Comparison of ENCODE assay signal across 17 cellular contexts in genomic region chr4:1321486-1321885, GRCh38. TPM values are rescaled to one million over a fixed set of nuclear protein-coding genes. Genes with fewer than 3 reads are reported as not detected.
A peak's percentile ranks its signal among the peaks of the same experiment; 100 is the strongest.
DNase-seq lines count a peak whose midpoint lies in the region; ATAC-seq and TF ChIP-seq lines count a peak whose summit lies in the region.
"Had no signal": no experiment of that assay in that cellular context is flagged by ENCODE, and none has a peak within 500 bp of the region (broad histone marks: within the 10 kb centered on the region; RNA-seq: fewer than 3 reads in every experiment).

No MANE protein-coding gene starts in this region.

- H3K27ac ChIP-seq in neuronal stem cell (replicated peaks; ENCODE audit: low read length) = no peak overlapping the region
- H3K27ac ChIP-seq: PC-9, SJSA1 had no signal

- DNase-seq in activated naive CD4-positive, alpha-beta T cell treated with anti-CD3 and anti-CD28 coated beads for 36 hours = no peak
- DNase-seq in activated naive CD4-positive, alpha-beta T cell (lab: John Stamatoyannopoulos, UW) = no peak
- peak; percentile 55 for DNase-seq in H7
- DNase-seq in chondrocyte (ENCODE audit: low spot score) = peak; percentile 85
- DNase-seq in neuronal stem cell (ENCODE audit: low spot score) = no peak
- no peak for DNase-seq in sciatic nerve (ENCODE audit: low spot score)
- no peak for DNase-seq in NCI-H524 (lab: John Stamatoyannopoulos, UW)
- no peak for DNase-seq in AG08396 (ENCODE audit: low spot score)
- DNase-seq: 8988T; AML-193; CD8-positive, alpha-beta T cell; DMS153; MG63; NCI-H1417 treated with DMSO at 0.1 percent for 48 hours; NCI-H187; PC-9 had no signal

- H3K9ac ChIP-seq in neuronal stem cell (ENCODE audit: low read depth, low read length, poor library complexity) = peak overlapping the region; percentile 7

- H3K4me1 ChIP-seq in neuronal stem cell (ENCODE audit: control insufficient read depth in 2 of 2, insufficient read depth in 1 of 2, low read depth in 1 of 2, low read length in 2 of 2) = no peaks in the 10 kb centered on the region

- CTCF ChIA-PET in activated naive CD4-positive, alpha-beta T cell treated with anti-CD3 and anti-CD28 coated beads for 36 hours (lab: Charles Lee) = no interaction called here

- H2AK5ac ChIP-seq in neuronal stem cell (ENCODE audit: low read depth, low read length) = no peak overlapping the region

- H3K9me3 Mint-ChIP-seq in activated naive CD4-positive, alpha-beta T cell treated with anti-CD3 and anti-CD28 coated beads for 36 hours = no peaks in the 10 kb centered on the region
- no peaks in the 10 kb centered on the region for H3K9me3 Mint-ChIP-seq in chondrocyte (ENCODE audit: low read depth)
- H3K9me3 Mint-ChIP-seq: CD8-positive, alpha-beta T cell had no signal

- H3K36me3 Mint-ChIP-seq in activated naive CD4-positive, alpha-beta T cell treated with anti-CD3 and anti-CD28 coated beads for 36 hours (ENCODE audit: low read depth) = peaks cover 23% of the 10 kb centered on the region
- peaks cover 21% of the 10 kb centered on the region for H3K36me3 Mint-ChIP-seq in chondrocyte (ENCODE audit: low read depth)

- H2BK120ac ChIP-seq in neuronal stem cell (ENCODE audit: low read depth, low read length) = no peak overlapping the region

- H3K4me2 ChIP-seq in neuronal stem cell (ENCODE audit: insufficient read depth, low read length, poor library complexity, severe bottlenecking) = no peak overlapping the region
- H3K4me2 ChIP-seq: PC-9 had no signal

- H3K23ac ChIP-seq in neuronal stem cell (ENCODE audit: low read depth, low read length, poor library complexity) = no peak overlapping the region

- H4K8ac ChIP-seq in neuronal stem cell (ENCODE audit: low read depth, low read length) = no peak overlapping the region

- no peak for ATAC-seq in sciatic nerve
- ATAC-seq: CD8-positive, alpha-beta T cell had no signal

- peaks cover 0 to 9% of the 10 kb centered on the region in 2 donors for H3K9me3 ChIP-seq in neuronal stem cell (replicated peaks in 1 of 2; ENCODE audit: control insufficient read depth in 2 of 2, insufficient read depth in 1 of 2, low read depth in 1 of 2, low read length in 2 of 2)
- H3K9me3 ChIP-seq: SJSA1 had no signal

- no peak overlapping the region for H3K4ac ChIP-seq in neuronal stem cell (ENCODE audit: low read length)

- no peak overlapping the region for H3K18ac ChIP-seq in neuronal stem cell (ENCODE audit: low read length)

- peaks cover 9% of the 10 kb centered on the region for H3K79me1 ChIP-seq in neuronal stem cell (ENCODE audit: low read depth, low read length)

- no peaks in the 10 kb centered on the region for H3K27me3 Mint-ChIP-seq in activated naive CD4-positive, alpha-beta T cell treated with anti-CD3 and anti-CD28 coated beads for 36 hours (ENCODE audit: low read depth)
- no peaks in the 10 kb centered on the region for H3K27me3 Mint-ChIP-seq in chondrocyte (ENCODE audit: low read depth)

- H4K91ac ChIP-seq in neuronal stem cell (ENCODE audit: low read depth, low read length, poor library complexity) = no peak overlapping the region

- H3K27me3 ChIP-seq in H7 (ENCODE audit: control insufficient read depth, insufficient read depth, low read length) = no peaks in the 10 kb centered on the region
- H3K27me3 ChIP-seq in neuronal stem cell (ENCODE audit: control insufficient read depth in 3 of 3, insufficient read depth in 3 of 3, low read depth in 1 of 3, low read length in 3 of 3) = no peaks in the 10 kb centered on the region
- H3K27me3 ChIP-seq: MG63, SJSA1 had no signal

- H3K4me3 ChIP-seq in H7 (ENCODE audit: insufficient read depth, low read depth, low read length) (no peak overlapping the region), neuronal stem cell (ENCODE audit: low read length in 2 of 2) (peak overlapping the region in 1 of 2 donors; percentile 23)
- H3K4me3 ChIP-seq: MG63, PC-9, SJSA1 had no signal

- no CpG with 5 or more reads among the region's 13 CpGs for WGBS in neuronal stem cell (ENCODE audit: extremely low coverage in 2 of 2, insufficient read length in 2 of 2, insufficient replicate concordance in 1 of 2), 2 donors

- intact Hi-C loops in activated naive CD4-positive, alpha-beta T cell treated with anti-CD3 and anti-CD28 coated beads for 36 hours (cut with micrococcal nuclease) = no loop called here
- intact Hi-C loops in sciatic nerve (cut with DNase I) = no loop called here

- no peak overlapping the region for H2AFZ ChIP-seq in neuronal stem cell (ENCODE audit: low read length)
- H2AFZ ChIP-seq: PC-9 had no signal

- no peak overlapping the region for H2BK15ac ChIP-seq in neuronal stem cell (ENCODE audit: low read length)

- peaks cover 7% of the 10 kb centered on the region for H3K4me1 Mint-ChIP-seq in activated naive CD4-positive, alpha-beta T cell treated with anti-CD3 and anti-CD28 coated beads for 36 hours (ENCODE audit: low read depth)
- H3K4me1 Mint-ChIP-seq in chondrocyte (ENCODE audit: low read depth) = no peaks in the 10 kb centered on the region

- H3K14ac ChIP-seq in neuronal stem cell (ENCODE audit: low read length) = no peak overlapping the region

- H3K4me3 Mint-ChIP-seq in activated naive CD4-positive, alpha-beta T cell treated with anti-CD3 and anti-CD28 coated beads for 36 hours = no peak overlapping the region
- H3K4me3 Mint-ChIP-seq in chondrocyte (ENCODE audit: unreplicated experiment) = no peak overlapping the region
- H3K4me3 Mint-ChIP-seq: CD8-positive, alpha-beta T cell had no signal

- H2BK12ac ChIP-seq in neuronal stem cell (ENCODE audit: low read length) = no peak overlapping the region

- no peak overlapping the region for H2BK5ac ChIP-seq in neuronal stem cell (ENCODE audit: low read length)

- TF ChIP-seq CTCF in chondrocyte (IDR thresholded peaks at IDR 0.05) = no peak

- H3K36me3 ChIP-seq in H7 (replicated peaks; ENCODE audit: control insufficient read depth, insufficient read depth, low read length) (peaks cover 15% of the 10 kb centered on the region), neuronal stem cell (replicated peaks in 1 of 2; ENCODE audit: control insufficient read depth in 2 of 2, insufficient read depth in 2 of 2, low read length in 2 of 2) (peaks cover 41 to 84% of the 10 kb centered on the region in 2 donors)

- H3K27ac Mint-ChIP-seq in activated naive CD4-positive, alpha-beta T cell treated with anti-CD3 and anti-CD28 coated beads for 36 hours = peak overlapping the region; percentile 30
- peak overlapping the region; percentile 33 for H3K27ac Mint-ChIP-seq in chondrocyte (ENCODE audit: unreplicated experiment)
- H3K27ac Mint-ChIP-seq: CD8-positive, alpha-beta T cell had no signal

RNA-seq across cellular contexts. Expression of gene UVSSA, which starts 25.5 kb away (rescaled TPM):
- total RNA-seq in activated naive CD4-positive, alpha-beta T cell treated with anti-CD3 and anti-CD28 coated beads for 36 hours = 10 to 100 TPM; 20.0 to 24.3 TPM
- total RNA-seq in H7 (2014; rRNA removed; shearing (Covaris generic)) = 12.6 and 16.1 TPM in 2 replicates
- total RNA-seq in chondrocyte = 20.7 to 35.1 TPM (median 20.9 TPM) in 3 replicates
- polyA plus RNA-seq in neuronal stem cell (2013, experiment 1 of 2) = 8.6 TPM
- 8.7 TPM for polyA plus RNA-seq in neuronal stem cell (2013, experiment 2 of 2)
- 33.5 TPM for total RNA-seq in sciatic nerve

RNA-seq across cellular contexts. Expression of gene MAEA, which starts 31.8 kb away (rescaled TPM):
- total RNA-seq in activated naive CD4-positive, alpha-beta T cell treated with anti-CD3 and anti-CD28 coated beads for 36 hours = 10 to 100 TPM; 25.2 to 29.4 TPM
- total RNA-seq in H7 (2014; rRNA removed; shearing (Covaris generic)) = 65.4 and 80.6 TPM in 2 replicates
- total RNA-seq in chondrocyte = 54.4 to 62.6 TPM (median 56.3 TPM) in 3 replicates
- polyA plus RNA-seq in neuronal stem cell (2013, experiment 1 of 2) = 38.4 TPM
- 37.0 TPM for polyA plus RNA-seq in neuronal stem cell (2013, experiment 2 of 2)
- 68.6 TPM for total RNA-seq in sciatic nerve

Comparison
In these comparisons a context has a peak if more than half of its experiments do, and no peak if none do; other contexts are left out.
1. DNase-seq: peak in H7 (single experiment) and chondrocyte (single experiment); none in activated naive CD4-positive, alpha-beta T cell treated with anti-CD3 and anti-CD28 coated beads for 36 hours (single experiment), activated naive CD4-positive, alpha-beta T cell (0 of 4), neuronal stem cell (single experiment), sciatic nerve (single experiment), NCI-H524 (0 of 2) and AG08396 (single experiment).